In genomic region chr20:50450961-50451752, GRCh38 we compare ENCODE assay signal across 1 cellular context.
TF ChIP-seq lines count a peak whose summit lies in the region.

No MANE protein-coding gene starts in this region.

TF ChIP-seq in HepG2, 621 proteins besides CTCF, POLR2A, EP300 and RAD21 (continued from another document and continues in another):
- TF ChIP-seq PPARG (CRISPR knock-in tag; conservative IDR thresholded peaks at IDR 0.05): 0 out of 2 replicates have a peak, but pooled peaks have one; percentile 4
- TF ChIP-seq ZSCAN12 (CRISPR knock-in tag; IDR thresholded peaks at IDR 0.05): no peak
- 0 out of 2 replicates have a peak, but pooled peaks have one; percentile 73 for TF ChIP-seq ZNF333 (CRISPR knock-in tag; IDR thresholded peaks at IDR 0.05; ENCODE audit: borderline replicate concordance)
- TF ChIP-seq ARHGAP35 (CRISPR knock-in tag; IDR thresholded peaks at IDR 0.05; ENCODE audit: borderline replicate concordance): no peak
- TF ChIP-seq ZNF354B (CRISPR knock-in tag; IDR thresholded peaks at IDR 0.05): no peak
- peak; percentile 97 for TF ChIP-seq CEBPB (IDR thresholded peaks at IDR 0.05; ENCODE audit: borderline replicate concordance, low read depth, low read length)
- TF ChIP-seq NKX3-1 (CRISPR knock-in tag; IDR thresholded peaks at IDR 0.05): no peak
- no peak for TF ChIP-seq CBX2 (IDR thresholded peaks at IDR 0.05; ENCODE audit: low read depth, low read length)
- no peak for TF ChIP-seq CBX2 (CRISPR knock-in tag; IDR thresholded peaks at IDR 0.05; ENCODE audit: low read depth)
- no peak for TF ChIP-seq ZC3H13 (CRISPR knock-in tag; IDR thresholded peaks at IDR 0.05)
- no peak for TF ChIP-seq KLF12 (CRISPR knock-in tag; IDR thresholded peaks at IDR 0.05; ENCODE audit: borderline replicate concordance)
- TF ChIP-seq ZNF772 (CRISPR knock-in tag; IDR thresholded peaks at IDR 0.05): peak; percentile 93
- TF ChIP-seq TOE1 (CRISPR knock-in tag; IDR thresholded peaks at IDR 0.05): no peak
- peak; percentile 58 for TF ChIP-seq MED1 (CRISPR knock-in tag; IDR thresholded peaks at IDR 0.05)
- TF ChIP-seq ZNF773 (CRISPR knock-in tag; IDR thresholded peaks at IDR 0.05; ENCODE audit: borderline replicate concordance): no peak
- TF ChIP-seq, protein P1, sequence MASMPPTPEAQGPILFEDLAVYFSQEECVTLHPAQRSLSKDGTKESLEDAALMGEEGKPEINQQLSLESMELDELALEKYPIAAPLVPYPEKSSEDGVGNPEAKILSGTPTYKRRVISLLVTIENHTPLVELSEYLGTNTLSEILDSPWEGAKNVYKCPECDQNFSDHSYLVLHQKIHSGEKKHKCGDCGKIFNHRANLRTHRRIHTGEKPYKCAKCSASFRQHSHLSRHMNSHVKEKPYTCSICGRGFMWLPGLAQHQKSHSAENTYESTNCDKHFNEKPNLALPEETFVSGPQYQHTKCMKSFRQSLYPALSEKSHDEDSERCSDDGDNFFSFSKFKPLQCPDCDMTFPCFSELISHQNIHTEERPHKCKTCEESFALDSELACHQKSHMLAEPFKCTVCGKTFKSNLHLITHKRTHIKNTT (CRISPR knock-in tag; IDR thresholded peaks at IDR 0.05): no peak
- TF ChIP-seq ZNF543 (CRISPR knock-in tag; IDR thresholded peaks at IDR 0.05): peak; percentile 45; the same call in 1 of the 2 replicates
- peak; percentile 85 for TF ChIP-seq ZNF891 (CRISPR knock-in tag; IDR thresholded peaks at IDR 0.05)
- TF ChIP-seq ZNF317 (CRISPR knock-in tag; IDR thresholded peaks at IDR 0.05): peak; percentile 44; the same call in 1 of the 2 replicates
- no peak; the same call in 1 of the 2 replicates for TF ChIP-seq ZNF550 (CRISPR knock-in tag; IDR thresholded peaks at IDR 0.05; ENCODE audit: borderline replicate concordance)
- TF ChIP-seq TERF1 (CRISPR knock-in tag; IDR thresholded peaks at IDR 0.05): no peak; the same call in 1 of the 2 replicates
- TF ChIP-seq ZNF274 (CRISPR knock-in tag; IDR thresholded peaks at IDR 0.05): 0 out of 2 replicates have a peak, but pooled peaks have one; percentile 50
- no peak for TF ChIP-seq STAG1 (CRISPR knock-in tag; IDR thresholded peaks at IDR 0.05)
- no peak for TF ChIP-seq ZNF605 (CRISPR knock-in tag; IDR thresholded peaks at IDR 0.05)
- TF ChIP-seq ZNF101 (CRISPR knock-in tag; IDR thresholded peaks at IDR 0.05; ENCODE audit: borderline replicate concordance, low read depth): 0 out of 2 replicates have a peak, but pooled peaks have one; percentile 72
- TF ChIP-seq ZNF232 (CRISPR knock-in tag; IDR thresholded peaks at IDR 0.05; ENCODE audit: borderline replicate concordance): peak; percentile 61; the same call in 1 of the 2 replicates
- no peak for TF ChIP-seq BRCA1 (CRISPR knock-in tag; IDR thresholded peaks at IDR 0.05)
- TF ChIP-seq KLF13 (CRISPR knock-in tag; IDR thresholded peaks at IDR 0.05): no peak
- no peak for TF ChIP-seq IRF2 (CRISPR knock-in tag; IDR thresholded peaks at IDR 0.05)
- TF ChIP-seq, protein P2, sequence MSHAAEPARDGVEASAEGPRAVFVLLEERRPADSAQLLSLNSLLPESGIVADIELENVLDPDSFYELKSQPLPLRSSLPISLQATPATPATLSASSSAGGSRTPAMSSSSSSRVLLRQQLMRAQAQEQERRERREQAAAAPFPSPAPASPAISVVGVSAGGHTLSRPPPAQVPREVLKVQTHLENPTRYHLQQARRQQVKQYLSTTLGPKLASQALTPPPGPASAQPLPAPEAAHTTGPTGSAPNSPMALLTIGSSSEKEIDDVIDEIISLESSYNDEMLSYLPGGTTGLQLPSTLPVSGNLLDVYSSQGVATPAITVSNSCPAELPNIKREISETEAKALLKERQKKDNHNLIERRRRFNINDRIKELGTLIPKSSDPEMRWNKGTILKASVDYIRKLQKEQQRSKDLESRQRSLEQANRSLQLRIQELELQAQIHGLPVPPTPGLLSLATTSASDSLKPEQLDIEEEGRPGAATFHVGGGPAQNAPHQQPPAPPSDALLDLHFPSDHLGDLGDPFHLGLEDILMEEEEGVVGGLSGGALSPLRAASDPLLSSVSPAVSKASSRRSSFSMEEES (CRISPR knock-in tag; IDR thresholded peaks at IDR 0.05): no peak
- TF ChIP-seq ELF3 (CRISPR knock-in tag; IDR thresholded peaks at IDR 0.05): no peak; the same call in 1 of the 2 replicates
- TF ChIP-seq NFYB (CRISPR knock-in tag; IDR thresholded peaks at IDR 0.05): no peak
- TF ChIP-seq, protein P3, sequence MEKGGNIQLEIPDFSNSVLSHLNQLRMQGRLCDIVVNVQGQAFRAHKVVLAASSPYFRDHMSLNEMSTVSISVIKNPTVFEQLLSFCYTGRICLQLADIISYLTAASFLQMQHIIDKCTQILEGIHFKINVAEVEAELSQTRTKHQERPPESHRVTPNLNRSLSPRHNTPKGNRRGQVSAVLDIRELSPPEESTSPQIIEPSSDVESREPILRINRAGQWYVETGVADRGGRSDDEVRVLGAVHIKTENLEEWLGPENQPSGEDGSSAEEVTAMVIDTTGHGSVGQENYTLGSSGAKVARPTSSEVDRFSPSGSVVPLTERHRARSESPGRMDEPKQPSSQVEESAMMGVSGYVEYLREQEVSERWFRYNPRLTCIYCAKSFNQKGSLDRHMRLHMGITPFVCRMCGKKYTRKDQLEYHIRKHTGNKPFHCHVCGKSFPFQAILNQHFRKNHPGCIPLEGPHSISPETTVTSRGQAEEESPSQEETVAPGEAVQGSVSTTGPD (CRISPR knock-in tag; IDR thresholded peaks at IDR 0.05): 0 out of 2 replicates have a peak, but pooled peaks have one; percentile 60
- TF ChIP-seq, protein P4, sequence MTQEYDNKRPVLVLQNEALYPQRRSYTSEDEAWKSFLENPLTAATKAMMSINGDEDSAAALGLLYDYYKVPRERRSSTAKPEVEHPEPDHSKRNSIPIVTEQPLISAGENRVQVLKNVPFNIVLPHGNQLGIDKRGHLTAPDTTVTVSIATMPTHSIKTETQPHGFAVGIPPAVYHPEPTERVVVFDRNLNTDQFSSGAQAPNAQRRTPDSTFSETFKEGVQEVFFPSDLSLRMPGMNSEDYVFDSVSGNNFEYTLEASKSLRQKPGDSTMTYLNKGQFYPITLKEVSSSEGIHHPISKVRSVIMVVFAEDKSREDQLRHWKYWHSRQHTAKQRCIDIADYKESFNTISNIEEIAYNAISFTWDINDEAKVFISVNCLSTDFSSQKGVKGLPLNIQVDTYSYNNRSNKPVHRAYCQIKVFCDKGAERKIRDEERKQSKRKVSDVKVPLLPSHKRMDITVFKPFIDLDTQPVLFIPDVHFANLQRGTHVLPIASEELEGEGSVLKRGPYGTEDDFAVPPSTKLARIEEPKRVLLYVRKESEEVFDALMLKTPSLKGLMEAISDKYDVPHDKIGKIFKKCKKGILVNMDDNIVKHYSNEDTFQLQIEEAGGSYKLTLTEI (CRISPR knock-in tag; conservative IDR thresholded peaks at IDR 0.05): no peak
- no peak for TF ChIP-seq DMAP1 (CRISPR knock-in tag; IDR thresholded peaks at IDR 0.05)
- TF ChIP-seq RXRA (CRISPR knock-in tag; IDR thresholded peaks at IDR 0.05): peak; percentile 76; the same call in 1 of the 2 replicates
- TF ChIP-seq ZNF33A (CRISPR knock-in tag; IDR thresholded peaks at IDR 0.05; ENCODE audit: borderline replicate concordance): no peak
- no peak for TF ChIP-seq RBFOX2 (IDR thresholded peaks at IDR 0.05; ENCODE audit: low read depth, low read length)
- no peak; the same call in 1 of the 2 replicates for TF ChIP-seq MTF2 (CRISPR knock-in tag; IDR thresholded peaks at IDR 0.05; ENCODE audit: borderline replicate concordance)
- peak; percentile 51; the same call in 1 of the 2 replicates for TF ChIP-seq ZNF280D (CRISPR knock-in tag; IDR thresholded peaks at IDR 0.05)
- no peak for TF ChIP-seq ZNF678 (CRISPR knock-in tag; IDR thresholded peaks at IDR 0.05)
- no peak for TF ChIP-seq ZBTB40 (IDR thresholded peaks at IDR 0.05)
- peak; percentile 71; the same call in 1 of the 2 replicates for TF ChIP-seq ZBTB40 (CRISPR knock-in tag; IDR thresholded peaks at IDR 0.05)
- no peak for TF ChIP-seq ZNF775 (CRISPR knock-in tag; IDR thresholded peaks at IDR 0.05; ENCODE audit: borderline replicate concordance)
